In genomic region chr1:184836934-184837698, GRCh38 we compare ENCODE assay signal across 1 cellular context.
TF ChIP-seq lines count a peak whose summit lies in the region.

No MANE protein-coding gene starts in this region.

TF ChIP-seq in GM12878, 131 proteins besides CTCF, POLR2A, EP300 and RAD21 (continued from another document):
- TF ChIP-seq NKRF (conservative IDR thresholded peaks at IDR 0.05) (no peak), ELK1 (IDR thresholded peaks at IDR 0.05; ENCODE audit: low read depth, low read length) (no peak), CBX5 (IDR thresholded peaks at IDR 0.05; ENCODE audit: low read depth) (no peak), EZH2 (IDR thresholded peaks at IDR 0.05; ENCODE audit: borderline replicate concordance, control insufficient read depth, low read depth, low read length) (no peak), NRF1 (conservative IDR thresholded peaks at IDR 0.05; ENCODE audit: low read depth, low read length) (no peak), SUZ12 (IDR thresholded peaks at IDR 0.05; ENCODE audit: unreplicated experiment) (no peak), SPI1 (IDR thresholded peaks at IDR 0.05; ENCODE audit: borderline replicate concordance, insufficient read depth, low read depth, low read length) (no peak), JUND (IDR thresholded peaks at IDR 0.05; ENCODE audit: low read depth, low read length) (no peak), RFX5 (IDR thresholded peaks at IDR 0.05; ENCODE audit: low read depth, low read length) (no peak)
